In genomic region chr20:42338274-42339172, GRCh38 we compare ENCODE assay signal across 16 cellular contexts.
"Had no signal": no experiment of that assay in that cellular context is flagged by ENCODE, and none has a peak within 500 bp of the region (broad histone marks: within the 10 kb centered on the region; RNA-seq: fewer than 3 reads in every experiment).

No MANE protein-coding gene starts in this region.

- H3K4me1 ChIP-seq: esophagus squamous epithelium, lower lobe of right lung, upper lobe of right lung had no signal

- H3K4me3 Mint-ChIP-seq: activated naive CD8-positive, alpha-beta T cell; mesothelial cell of epicardium; stimulated activated memory B cell treated with anti-CD40 and anti-IgM and Interleukin-4, amounts not matched to agents 10 μg/mL and 1 μg/mL and 100 μg/mL, for 72 hours had no signal

- H3K36me3 ChIP-seq: brain microvascular endothelial cell, esophagus squamous epithelium, lower lobe of right lung, upper lobe of right lung had no signal

- FAIRE-seq: endometrium, kidney had no signal

- H3K27ac ChIP-seq: brain microvascular endothelial cell, lower lobe of right lung, upper lobe of right lung had no signal

- H3K27me3 Mint-ChIP-seq: activated naive CD8-positive, alpha-beta T cell; stimulated activated memory B cell treated with anti-CD40 and anti-IgM and Interleukin-4, amounts not matched to agents 10 μg/mL and 1 μg/mL and 100 μg/mL, for 72 hours had no signal

- DNase-seq: activated CD4-positive, alpha-beta T cell treated with anti-CD3 and anti-CD28 coated beads, Interleukin-2, amount 50 U/mL, for 4 hours; activated CD4-positive, CD25-positive, alpha-beta regulatory T cell treated with anti-CD3 and anti-CD28 coated beads, Interleukin-2, amount 50 U/mL, for 72 hours; activated gamma-delta T cell; activated T-cell treated with anti-CD3 and anti-CD28 coated beads, Interleukin-2, amount 50 U/mL, for 48 hours; brain microvascular endothelial cell; esophagus squamous epithelium; foreskin fibroblast; head of caudate nucleus; kidney; lower lobe of right lung; T-helper 2 cell; upper lobe of right lung had no signal

- ATAC-seq: lower lobe of right lung; stimulated activated memory B cell treated with anti-CD40 and anti-IgM and Interleukin-4, amounts not matched to agents 10 μg/mL and 1 μg/mL and 100 μg/mL, for 72 hours; upper lobe of right lung had no signal

- H3K9me3 ChIP-seq: esophagus squamous epithelium, lower lobe of right lung, upper lobe of right lung had no signal

- H3K4me3 ChIP-seq: esophagus squamous epithelium, lower lobe of right lung, upper lobe of right lung had no signal

- H3K27ac Mint-ChIP-seq: activated naive CD8-positive, alpha-beta T cell; mesothelial cell of epicardium; stimulated activated memory B cell treated with anti-CD40 and anti-IgM and Interleukin-4, amounts not matched to agents 10 μg/mL and 1 μg/mL and 100 μg/mL, for 72 hours had no signal

- H3K27me3 ChIP-seq: brain microvascular endothelial cell had no signal

- H3K36me3 Mint-ChIP-seq: activated naive CD8-positive, alpha-beta T cell; mesothelial cell of epicardium; stimulated activated memory B cell treated with anti-CD40 and anti-IgM and Interleukin-4, amounts not matched to agents 10 μg/mL and 1 μg/mL and 100 μg/mL, for 72 hours had no signal

- H3K4me1 Mint-ChIP-seq: mesothelial cell of epicardium; stimulated activated memory B cell treated with anti-CD40 and anti-IgM and Interleukin-4, amounts not matched to agents 10 μg/mL and 1 μg/mL and 100 μg/mL, for 72 hours had no signal
